ENCODE assay signal across 1 cellular context in genomic region chr11:129999407-129999806, GRCh38.
TF ChIP-seq lines count a peak whose summit lies in the region.

No MANE protein-coding gene starts in this region.

TF ChIP-seq in HepG2, 621 proteins besides CTCF, POLR2A, EP300 and RAD21 (continued from another document and continues in another):
- TF ChIP-seq SKI (IDR thresholded peaks at IDR 0.05; ENCODE audit: partially characterized antibody) (no peak), ISL2 (CRISPR knock-in tag; IDR thresholded peaks at IDR 0.05) (peak; percentile 86), RAD51 (IDR thresholded peaks at IDR 0.05; ENCODE audit: borderline replicate concordance) (no peak), RARG (CRISPR knock-in tag; IDR thresholded peaks at IDR 0.05; ENCODE audit: low read depth) (no peak), PHF21A (CRISPR knock-in tag; IDR thresholded peaks at IDR 0.05) (peak; percentile 48; the same call in 1 of the 2 replicates), HNRNPLL (IDR thresholded peaks at IDR 0.05; ENCODE audit: low read depth, low read length, poor library complexity, severe bottlenecking) (no peak), MZF1 (CRISPR knock-in tag; IDR thresholded peaks at IDR 0.05; ENCODE audit: borderline replicate concordance) (no peak), NKX3-1 (CRISPR knock-in tag; IDR thresholded peaks at IDR 0.05) (0 out of 2 replicates have a peak, but pooled peaks have one; percentile 17), ZNF343 (CRISPR knock-in tag; IDR thresholded peaks at IDR 0.05) (no peak), MEIS1 (CRISPR knock-in tag; IDR thresholded peaks at IDR 0.05; ENCODE audit: borderline replicate concordance) (no peak), ZFP90 (CRISPR knock-in tag; IDR thresholded peaks at IDR 0.05; ENCODE audit: borderline replicate concordance) (no peak), ZEB1 (IDR thresholded peaks at IDR 0.05; ENCODE audit: insufficient replicate concordance, low read depth) (no peak), TAF15 (IDR thresholded peaks at IDR 0.05; ENCODE audit: low read depth, low read length, poor library complexity, severe bottlenecking) (no peak), FOSL1 (CRISPR knock-in tag; IDR thresholded peaks at IDR 0.05; ENCODE audit: borderline replicate concordance) (no peak), HNRNPK (IDR thresholded peaks at IDR 0.05; ENCODE audit: low read depth, low read length, poor library complexity, severe bottlenecking) (no peak), PAWR (CRISPR knock-in tag; IDR thresholded peaks at IDR 0.05; ENCODE audit: borderline replicate concordance) (no peak), ZNF431 (CRISPR knock-in tag; IDR thresholded peaks at IDR 0.05; ENCODE audit: borderline replicate concordance, low read depth) (no peak), AHR (CRISPR knock-in tag; IDR thresholded peaks at IDR 0.05) (no peak), ZNF557 (CRISPR knock-in tag; IDR thresholded peaks at IDR 0.05) (no peak), SSRP1 (CRISPR knock-in tag; IDR thresholded peaks at IDR 0.05) (0 out of 2 replicates have a peak, but pooled peaks have one; percentile 41), NFRKB (IDR thresholded peaks at IDR 0.05) (no peak), KMT2A (CRISPR knock-in tag; IDR thresholded peaks at IDR 0.05) (no peak), ARNT (IDR thresholded peaks at IDR 0.05) (no peak), ZNF713 (CRISPR knock-in tag; IDR thresholded peaks at IDR 0.05) (no peak), NFKB2 (CRISPR knock-in tag; IDR thresholded peaks at IDR 0.05; ENCODE audit: borderline replicate concordance) (no peak), KDM1A (CRISPR knock-in tag; IDR thresholded peaks at IDR 0.05) (0 out of 2 replicates have a peak, but pooled peaks have one; percentile 4), ZNF570 (CRISPR knock-in tag; IDR thresholded peaks at IDR 0.05; ENCODE audit: borderline replicate concordance) (no peak), TIGD3 (CRISPR knock-in tag; IDR thresholded peaks at IDR 0.05; ENCODE audit: borderline replicate concordance) (no peak), RORA (CRISPR knock-in tag; IDR thresholded peaks at IDR 0.05) (no peak), ZNF7 (CRISPR knock-in tag; IDR thresholded peaks at IDR 0.05) (no peak)
- TF ChIP-seq, protein P1, sequence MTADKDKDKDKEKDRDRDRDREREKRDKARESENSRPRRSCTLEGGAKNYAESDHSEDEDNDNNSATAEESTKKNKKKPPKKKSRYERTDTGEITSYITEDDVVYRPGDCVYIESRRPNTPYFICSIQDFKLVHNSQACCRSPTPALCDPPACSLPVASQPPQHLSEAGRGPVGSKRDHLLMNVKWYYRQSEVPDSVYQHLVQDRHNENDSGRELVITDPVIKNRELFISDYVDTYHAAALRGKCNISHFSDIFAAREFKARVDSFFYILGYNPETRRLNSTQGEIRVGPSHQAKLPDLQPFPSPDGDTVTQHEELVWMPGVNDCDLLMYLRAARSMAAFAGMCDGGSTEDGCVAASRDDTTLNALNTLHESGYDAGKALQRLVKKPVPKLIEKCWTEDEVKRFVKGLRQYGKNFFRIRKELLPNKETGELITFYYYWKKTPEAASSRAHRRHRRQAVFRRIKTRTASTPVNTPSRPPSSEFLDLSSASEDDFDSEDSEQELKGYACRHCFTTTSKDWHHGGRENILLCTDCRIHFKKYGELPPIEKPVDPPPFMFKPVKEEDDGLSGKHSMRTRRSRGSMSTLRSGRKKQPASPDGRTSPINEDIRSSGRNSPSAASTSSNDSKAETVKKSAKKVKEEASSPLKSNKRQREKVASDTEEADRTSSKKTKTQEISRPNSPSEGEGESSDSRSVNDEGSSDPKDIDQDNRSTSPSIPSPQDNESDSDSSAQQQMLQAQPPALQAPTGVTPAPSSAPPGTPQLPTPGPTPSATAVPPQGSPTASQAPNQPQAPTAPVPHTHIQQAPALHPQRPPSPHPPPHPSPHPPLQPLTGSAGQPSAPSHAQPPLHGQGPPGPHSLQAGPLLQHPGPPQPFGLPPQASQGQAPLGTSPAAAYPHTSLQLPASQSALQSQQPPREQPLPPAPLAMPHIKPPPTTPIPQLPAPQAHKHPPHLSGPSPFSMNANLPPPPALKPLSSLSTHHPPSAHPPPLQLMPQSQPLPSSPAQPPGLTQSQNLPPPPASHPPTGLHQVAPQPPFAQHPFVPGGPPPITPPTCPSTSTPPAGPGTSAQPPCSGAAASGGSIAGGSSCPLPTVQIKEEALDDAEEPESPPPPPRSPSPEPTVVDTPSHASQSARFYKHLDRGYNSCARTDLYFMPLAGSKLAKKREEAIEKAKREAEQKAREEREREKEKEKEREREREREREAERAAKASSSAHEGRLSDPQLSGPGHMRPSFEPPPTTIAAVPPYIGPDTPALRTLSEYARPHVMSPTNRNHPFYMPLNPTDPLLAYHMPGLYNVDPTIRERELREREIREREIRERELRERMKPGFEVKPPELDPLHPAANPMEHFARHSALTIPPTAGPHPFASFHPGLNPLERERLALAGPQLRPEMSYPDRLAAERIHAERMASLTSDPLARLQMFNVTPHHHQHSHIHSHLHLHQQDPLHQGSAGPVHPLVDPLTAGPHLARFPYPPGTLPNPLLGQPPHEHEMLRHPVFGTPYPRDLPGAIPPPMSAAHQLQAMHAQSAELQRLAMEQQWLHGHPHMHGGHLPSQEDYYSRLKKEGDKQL (CRISPR knock-in tag; IDR thresholded peaks at IDR 0.05; ENCODE audit: low read depth), result peak; percentile 65; the same call in 1 of the 2 replicates
- TF ChIP-seq, protein P2, sequence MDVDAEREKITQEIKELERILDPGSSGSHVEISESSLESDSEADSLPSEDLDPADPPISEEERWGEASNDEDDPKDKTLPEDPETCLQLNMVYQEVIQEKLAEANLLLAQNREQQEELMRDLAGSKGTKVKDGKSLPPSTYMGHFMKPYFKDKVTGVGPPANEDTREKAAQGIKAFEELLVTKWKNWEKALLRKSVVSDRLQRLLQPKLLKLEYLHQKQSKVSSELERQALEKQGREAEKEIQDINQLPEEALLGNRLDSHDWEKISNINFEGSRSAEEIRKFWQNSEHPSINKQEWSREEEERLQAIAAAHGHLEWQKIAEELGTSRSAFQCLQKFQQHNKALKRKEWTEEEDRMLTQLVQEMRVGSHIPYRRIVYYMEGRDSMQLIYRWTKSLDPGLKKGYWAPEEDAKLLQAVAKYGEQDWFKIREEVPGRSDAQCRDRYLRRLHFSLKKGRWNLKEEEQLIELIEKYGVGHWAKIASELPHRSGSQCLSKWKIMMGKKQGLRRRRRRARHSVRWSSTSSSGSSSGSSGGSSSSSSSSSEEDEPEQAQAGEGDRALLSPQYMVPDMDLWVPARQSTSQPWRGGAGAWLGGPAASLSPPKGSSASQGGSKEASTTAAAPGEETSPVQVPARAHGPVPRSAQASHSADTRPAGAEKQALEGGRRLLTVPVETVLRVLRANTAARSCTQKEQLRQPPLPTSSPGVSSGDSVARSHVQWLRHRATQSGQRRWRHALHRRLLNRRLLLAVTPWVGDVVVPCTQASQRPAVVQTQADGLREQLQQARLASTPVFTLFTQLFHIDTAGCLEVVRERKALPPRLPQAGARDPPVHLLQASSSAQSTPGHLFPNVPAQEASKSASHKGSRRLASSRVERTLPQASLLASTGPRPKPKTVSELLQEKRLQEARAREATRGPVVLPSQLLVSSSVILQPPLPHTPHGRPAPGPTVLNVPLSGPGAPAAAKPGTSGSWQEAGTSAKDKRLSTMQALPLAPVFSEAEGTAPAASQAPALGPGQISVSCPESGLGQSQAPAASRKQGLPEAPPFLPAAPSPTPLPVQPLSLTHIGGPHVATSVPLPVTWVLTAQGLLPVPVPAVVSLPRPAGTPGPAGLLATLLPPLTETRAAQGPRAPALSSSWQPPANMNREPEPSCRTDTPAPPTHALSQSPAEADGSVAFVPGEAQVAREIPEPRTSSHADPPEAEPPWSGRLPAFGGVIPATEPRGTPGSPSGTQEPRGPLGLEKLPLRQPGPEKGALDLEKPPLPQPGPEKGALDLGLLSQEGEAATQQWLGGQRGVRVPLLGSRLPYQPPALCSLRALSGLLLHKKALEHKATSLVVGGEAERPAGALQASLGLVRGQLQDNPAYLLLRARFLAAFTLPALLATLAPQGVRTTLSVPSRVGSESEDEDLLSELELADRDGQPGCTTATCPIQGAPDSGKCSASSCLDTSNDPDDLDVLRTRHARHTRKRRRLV (CRISPR knock-in tag; IDR thresholded peaks at IDR 0.05), result no peak
- TF ChIP-seq, protein P3, sequence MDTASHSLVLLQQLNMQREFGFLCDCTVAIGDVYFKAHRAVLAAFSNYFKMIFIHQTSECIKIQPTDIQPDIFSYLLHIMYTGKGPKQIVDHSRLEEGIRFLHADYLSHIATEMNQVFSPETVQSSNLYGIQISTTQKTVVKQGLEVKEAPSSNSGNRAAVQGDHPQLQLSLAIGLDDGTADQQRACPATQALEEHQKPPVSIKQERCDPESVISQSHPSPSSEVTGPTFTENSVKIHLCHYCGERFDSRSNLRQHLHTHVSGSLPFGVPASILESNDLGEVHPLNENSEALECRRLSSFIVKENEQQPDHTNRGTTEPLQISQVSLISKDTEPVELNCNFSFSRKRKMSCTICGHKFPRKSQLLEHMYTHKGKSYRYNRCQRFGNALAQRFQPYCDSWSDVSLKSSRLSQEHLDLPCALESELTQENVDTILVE (CRISPR knock-in tag; IDR thresholded peaks at IDR 0.05), result 0 out of 2 replicates have a peak, but pooled peaks have one; percentile 34
- TF ChIP-seq, protein P4, sequence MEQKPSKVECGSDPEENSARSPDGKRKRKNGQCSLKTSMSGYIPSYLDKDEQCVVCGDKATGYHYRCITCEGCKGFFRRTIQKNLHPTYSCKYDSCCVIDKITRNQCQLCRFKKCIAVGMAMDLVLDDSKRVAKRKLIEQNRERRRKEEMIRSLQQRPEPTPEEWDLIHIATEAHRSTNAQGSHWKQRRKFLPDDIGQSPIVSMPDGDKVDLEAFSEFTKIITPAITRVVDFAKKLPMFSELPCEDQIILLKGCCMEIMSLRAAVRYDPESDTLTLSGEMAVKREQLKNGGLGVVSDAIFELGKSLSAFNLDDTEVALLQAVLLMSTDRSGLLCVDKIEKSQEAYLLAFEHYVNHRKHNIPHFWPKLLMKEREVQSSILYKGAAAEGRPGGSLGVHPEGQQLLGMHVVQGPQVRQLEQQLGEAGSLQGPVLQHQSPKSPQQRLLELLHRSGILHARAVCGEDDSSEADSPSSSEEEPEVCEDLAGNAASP (CRISPR knock-in tag; IDR thresholded peaks at IDR 0.05; ENCODE audit: borderline replicate concordance), result 0 out of 2 replicates have a peak, but pooled peaks have one; percentile 31
- TF ChIP-seq, protein P5, sequence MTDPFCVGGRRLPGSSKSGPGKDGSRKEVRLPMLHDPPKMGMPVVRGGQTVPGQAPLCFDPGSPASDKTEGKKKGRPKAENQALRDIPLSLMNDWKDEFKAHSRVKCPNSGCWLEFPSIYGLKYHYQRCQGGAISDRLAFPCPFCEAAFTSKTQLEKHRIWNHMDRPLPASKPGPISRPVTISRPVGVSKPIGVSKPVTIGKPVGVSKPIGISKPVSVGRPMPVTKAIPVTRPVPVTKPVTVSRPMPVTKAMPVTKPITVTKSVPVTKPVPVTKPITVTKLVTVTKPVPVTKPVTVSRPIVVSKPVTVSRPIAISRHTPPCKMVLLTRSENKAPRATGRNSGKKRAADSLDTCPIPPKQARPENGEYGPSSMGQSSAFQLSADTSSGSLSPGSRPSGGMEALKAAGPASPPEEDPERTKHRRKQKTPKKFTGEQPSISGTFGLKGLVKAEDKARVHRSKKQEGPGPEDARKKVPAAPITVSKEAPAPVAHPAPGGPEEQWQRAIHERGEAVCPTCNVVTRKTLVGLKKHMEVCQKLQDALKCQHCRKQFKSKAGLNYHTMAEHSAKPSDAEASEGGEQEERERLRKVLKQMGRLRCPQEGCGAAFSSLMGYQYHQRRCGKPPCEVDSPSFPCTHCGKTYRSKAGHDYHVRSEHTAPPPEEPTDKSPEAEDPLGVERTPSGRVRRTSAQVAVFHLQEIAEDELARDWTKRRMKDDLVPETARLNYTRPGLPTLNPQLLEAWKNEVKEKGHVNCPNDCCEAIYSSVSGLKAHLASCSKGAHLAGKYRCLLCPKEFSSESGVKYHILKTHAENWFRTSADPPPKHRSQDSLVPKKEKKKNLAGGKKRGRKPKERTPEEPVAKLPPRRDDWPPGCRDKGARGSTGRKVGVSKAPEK (CRISPR knock-in tag; IDR thresholded peaks at IDR 0.05; ENCODE audit: borderline replicate concordance), result no peak
- TF ChIP-seq, protein P6, sequence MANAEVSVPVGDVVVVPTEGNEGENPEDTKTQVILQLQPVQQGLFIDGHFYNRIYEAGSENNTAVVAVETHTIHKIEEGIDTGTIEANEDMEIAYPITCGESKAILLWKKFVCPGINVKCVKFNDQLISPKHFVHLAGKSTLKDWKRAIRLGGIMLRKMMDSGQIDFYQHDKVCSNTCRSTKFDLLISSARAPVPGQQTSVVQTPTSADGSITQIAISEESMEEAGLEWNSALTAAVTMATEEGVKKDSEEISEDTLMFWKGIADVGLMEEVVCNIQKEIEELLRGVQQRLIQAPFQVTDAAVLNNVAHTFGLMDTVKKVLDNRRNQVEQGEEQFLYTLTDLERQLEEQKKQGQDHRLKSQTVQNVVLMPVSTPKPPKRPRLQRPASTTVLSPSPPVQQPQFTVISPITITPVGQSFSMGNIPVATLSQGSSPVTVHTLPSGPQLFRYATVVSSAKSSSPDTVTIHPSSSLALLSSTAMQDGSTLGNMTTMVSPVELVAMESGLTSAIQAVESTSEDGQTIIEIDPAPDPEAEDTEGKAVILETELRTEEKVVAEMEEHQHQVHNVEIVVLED (CRISPR knock-in tag; IDR thresholded peaks at IDR 0.05; ENCODE audit: borderline replicate concordance), result peak; percentile 17; the same call in 1 of the 2 replicates
- TF ChIP-seq, protein P7, sequence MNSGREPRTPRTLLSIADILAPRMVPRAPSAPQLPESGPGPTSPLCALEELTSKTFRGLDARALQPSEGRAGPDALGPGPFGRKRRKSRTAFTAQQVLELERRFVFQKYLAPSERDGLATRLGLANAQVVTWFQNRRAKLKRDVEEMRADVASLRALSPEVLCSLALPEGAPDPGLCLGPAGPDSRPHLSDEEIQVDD (CRISPR knock-in tag; IDR thresholded peaks at IDR 0.05; ENCODE audit: borderline replicate concordance), result no peak
- TF ChIP-seq, protein P8, sequence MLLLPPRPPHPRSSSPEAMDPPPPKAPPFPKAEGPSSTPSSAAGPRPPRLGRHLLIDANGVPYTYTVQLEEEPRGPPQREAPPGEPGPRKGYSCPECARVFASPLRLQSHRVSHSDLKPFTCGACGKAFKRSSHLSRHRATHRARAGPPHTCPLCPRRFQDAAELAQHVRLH (CRISPR knock-in tag; IDR thresholded peaks at IDR 0.05; ENCODE audit: borderline replicate concordance, low read depth), result no peak
